Comparison of ENCODE assay signal across 31 cellular contexts in the genomic region with DNA sequence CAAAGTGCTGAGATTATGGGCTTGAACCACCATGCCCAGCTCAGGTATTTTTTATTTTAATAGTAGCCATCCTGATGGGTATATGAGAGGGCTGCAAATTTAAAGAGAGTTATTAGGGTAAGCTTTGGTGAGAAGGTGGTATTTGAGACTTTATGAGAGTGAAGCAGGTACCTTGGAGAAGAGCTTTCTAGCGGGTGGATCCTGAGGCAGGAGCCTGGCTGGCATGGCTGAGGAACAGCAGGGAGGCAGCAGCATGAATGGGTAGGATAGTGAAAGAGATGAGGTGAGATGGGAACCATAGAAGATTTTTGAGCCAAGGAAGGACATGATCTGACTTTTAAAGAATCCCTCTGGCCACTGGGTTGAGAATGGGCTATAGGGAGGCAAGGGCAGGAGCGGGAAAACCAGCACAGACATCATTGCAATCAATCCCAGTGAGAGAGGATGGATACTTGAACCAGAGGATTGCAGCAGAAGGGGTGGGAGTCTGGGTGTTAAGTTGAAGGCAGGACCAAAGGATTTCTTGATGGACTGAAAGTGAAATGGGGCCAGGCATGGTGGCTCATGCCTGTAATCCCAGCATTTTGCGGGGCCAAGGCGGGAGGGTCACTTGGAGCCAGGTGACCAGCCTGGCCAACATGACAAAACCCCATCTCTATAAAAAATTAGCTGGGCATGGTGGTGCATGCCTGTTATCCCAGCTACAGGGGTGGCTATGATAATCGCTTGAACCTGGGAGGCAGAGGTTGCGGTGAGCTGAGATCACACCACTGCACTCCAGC. TPM values are rescaled to one million over a fixed set of nuclear protein-coding genes. Genes with fewer than 3 reads are reported as not detected.
"Had no signal": no experiment of that assay in that cellular context is flagged by ENCODE, and none has a peak within 500 bp of the region (broad histone marks: within the 10 kb centered on the region; RNA-seq: fewer than 3 reads in every experiment).

No MANE protein-coding gene starts in this region.

- H3K27ac Mint-ChIP-seq: naive thymus-derived CD4-positive, alpha-beta T cell; nephron; progenitor cell of endocrine pancreas; stimulated activated memory B cell treated with anti-CD40 and anti-IgM and Interleukin-4, amounts not matched to agents 10 μg/mL and 1 μg/mL and 100 μg/mL, for 72 hours; stimulated activated naive CD8-positive, alpha-beta T cell treated with anti-CD3 and anti-CD28 coated beads, Interleukin-15, amount 100 ng/mL, for 72 hours; type B pancreatic cell had no signal

- H3K4me3 ChIP-seq: heart right ventricle, hepatocyte, left ventricle myocardium inferior, lung, mucosa of descending colon, ovary, right atrium auricular region, right lobe of liver, smooth muscle cell, tibial nerve had no signal

- H3K4me2 ChIP-seq: hepatocyte, smooth muscle cell had no signal

- H3K4me1 ChIP-seq: left ventricle myocardium inferior, right atrium auricular region, right lobe of liver, tibial nerve had no signal

- H3K4me1 Mint-ChIP-seq: naive thymus-derived CD4-positive, alpha-beta T cell; nephron; neural crest cell; stimulated activated memory B cell treated with anti-CD40 and anti-IgM and Interleukin-4, amounts not matched to agents 10 μg/mL and 1 μg/mL and 100 μg/mL, for 72 hours; stimulated activated naive CD8-positive, alpha-beta T cell treated with anti-CD3 and anti-CD28 coated beads, Interleukin-15, amount 100 ng/mL, for 72 hours had no signal

- H3K36me3 Mint-ChIP-seq: naive thymus-derived CD4-positive, alpha-beta T cell; stimulated activated memory B cell treated with anti-CD40 and anti-IgM and Interleukin-4, amounts not matched to agents 10 μg/mL and 1 μg/mL and 100 μg/mL, for 72 hours; type B pancreatic cell had no signal

- ATAC-seq: heart right ventricle; mucosa of descending colon; naive thymus-derived CD4-positive, alpha-beta T cell; right lobe of liver; stimulated activated memory B cell treated with anti-CD40 and anti-IgM and Interleukin-4, amounts not matched to agents 10 μg/mL and 1 μg/mL and 100 μg/mL, for 72 hours; stimulated activated naive CD8-positive, alpha-beta T cell treated with anti-CD3 and anti-CD28 coated beads, Interleukin-15, amount 100 ng/mL, for 72 hours had no signal

- H3K27me3 ChIP-seq: hepatocyte, ovary, right atrium auricular region, right lobe of liver, tibial nerve had no signal

- DNase-seq: heart right ventricle; kidney; left ventricle myocardium inferior; mesendoderm; midbrain; mucosa of descending colon; naive thymus-derived CD4-positive, alpha-beta T cell; occipital lobe; ovary; right lobe of liver; stimulated activated CD4-positive, alpha-beta T cell treated with anti-CD3 and anti-CD28 coated beads, Interleukin-1b, Interleukin-23, amount 100 ng/mL, for 48 hours; stimulated activated CD4-positive, alpha-beta T cell treated with anti-CD3 and anti-CD28 coated beads, Interleukin-2, amount 100 ng/mL, for 48 hours; stimulated activated CD4-positive, alpha-beta T cell treated with anti-CD3 and anti-CD28 coated beads, Interleukin-4, amount 100 ng/mL, for 4 hours; stimulated activated CD8-positive, alpha-beta memory T cell treated with anti-CD3 and anti-CD28 coated beads, Interleukin-4, amount 100 ng/mL, for 48 hours; stimulated activated naive CD4-positive, alpha-beta T cell treated with Interleukin-2 at 50 U/mL for 16 hours; stimulated activated naive CD8-positive, alpha-beta T cell treated with anti-CD3 and anti-CD28 coated beads, Interleukin-15, amount 100 ng/mL, for 72 hours; substantia nigra had no signal

- H3K27ac ChIP-seq: heart right ventricle, hepatocyte, left ventricle myocardium inferior, neutrophil, ovary, right atrium auricular region, right lobe of liver, tibial nerve had no signal

- H3K9me3 Mint-ChIP-seq: naive thymus-derived CD4-positive, alpha-beta T cell; nephron; neural crest cell; stimulated activated memory B cell treated with anti-CD40 and anti-IgM and Interleukin-4, amounts not matched to agents 10 μg/mL and 1 μg/mL and 100 μg/mL, for 72 hours; stimulated activated naive CD8-positive, alpha-beta T cell treated with anti-CD3 and anti-CD28 coated beads, Interleukin-15, amount 100 ng/mL, for 72 hours; type B pancreatic cell had no signal

- H3K9me3 ChIP-seq: heart right ventricle, left ventricle myocardium inferior, mucosa of descending colon, neutrophil, ovary, right atrium auricular region, right lobe of liver, tibial nerve had no signal

- H3K4me3 Mint-ChIP-seq: naive thymus-derived CD4-positive, alpha-beta T cell; nephron; neural crest cell; stimulated activated memory B cell treated with anti-CD40 and anti-IgM and Interleukin-4, amounts not matched to agents 10 μg/mL and 1 μg/mL and 100 μg/mL, for 72 hours; stimulated activated naive CD8-positive, alpha-beta T cell treated with anti-CD3 and anti-CD28 coated beads, Interleukin-15, amount 100 ng/mL, for 72 hours; type B pancreatic cell had no signal

- H3K36me3 ChIP-seq: heart right ventricle, left ventricle myocardium inferior, neutrophil, ovary, right atrium auricular region, right lobe of liver, tibial nerve had no signal

- H2AFZ ChIP-seq: hepatocyte had no signal

RNA-seq across cellular contexts. Expression of a gene that starts 5.7 kb away (rescaled TPM):
- total RNA-seq: kidney; lower leg skin; naive thymus-derived CD4-positive, alpha-beta T cell; ovary; pulmonary artery endothelial cell; renal cortical epithelial cell; right lobe of liver; smooth muscle cell; tibial nerve had no signal
- polyA plus RNA-seq: lung; naive thymus-derived CD4-positive, alpha-beta T cell; ovary; smooth muscle cell had no signal
